8 cellular contexts compared by ENCODE assay signal in genomic region chr4:4860381-4860802, GRCh38. TPM values are rescaled to one million over a fixed set of nuclear protein-coding genes. Genes with fewer than 3 reads are reported as not detected.
A peak's percentile ranks its signal among the peaks of the same experiment; 100 is the strongest.
DNase-seq lines count a peak whose midpoint lies in the region; ATAC-seq and TF ChIP-seq lines count a peak whose summit lies in the region.

No MANE protein-coding gene starts in this region.

- H3K4me3 Mint-ChIP-seq in stimulated activated naive CD8-positive, alpha-beta T cell treated with anti-CD3 and anti-CD28 coated beads, Interleukin-15, Interleukin-2, amounts not matched to agents 100 ng/mL and 50 ng/mL, for 24 hours: peak overlapping the region; percentile 80
- H3K4me3 Mint-ChIP-seq in activated naive CD8-positive, alpha-beta T cell: peak overlapping the region; percentile 86

- intact Hi-C loops in stomach (cut with DNase I; ENCODE audit: low total_unique reads): no loop called here

- DNase-seq in stimulated activated naive CD8-positive, alpha-beta T cell treated with anti-CD3 and anti-CD28 coated beads, Interleukin-15, Interleukin-2, amounts not matched to agents 100 U/mL and 50 U/mL, for 24 hours: no peak
- DNase-seq in islet precursor cell (peak; percentile 64), stomach (no peak), RPMI8226 (no peak)

- peaks cover 85% of the 10 kb centered on the region for H3K27me3 Mint-ChIP-seq in stimulated activated naive CD8-positive, alpha-beta T cell treated with anti-CD3 and anti-CD28 coated beads, Interleukin-15, Interleukin-2, amounts not matched to agents 100 ng/mL and 50 ng/mL, for 24 hours
- peaks cover 52% of the 10 kb centered on the region for H3K27me3 Mint-ChIP-seq in activated naive CD8-positive, alpha-beta T cell

- peaks cover 37% of the 10 kb centered on the region for H3K4me1 Mint-ChIP-seq in stimulated activated naive CD8-positive, alpha-beta T cell treated with anti-CD3 and anti-CD28 coated beads, Interleukin-15, Interleukin-2, amounts not matched to agents 100 ng/mL and 50 ng/mL, for 24 hours (ENCODE audit: low read depth)
- H3K4me1 Mint-ChIP-seq in activated naive CD8-positive, alpha-beta T cell (ENCODE audit: low read depth): peaks cover 50% of the 10 kb centered on the region

- H3K27ac ChIP-seq in stomach: peak overlapping the region in 2 of 5 donors; percentile 64 to 68

- H3K9me3 ChIP-seq in stomach: peaks cover 0 to 15% (median 2%) of the 10 kb centered on the region in 4 donors

- no peaks in the 10 kb centered on the region for H3K9me3 Mint-ChIP-seq in stimulated activated naive CD8-positive, alpha-beta T cell treated with anti-CD3 and anti-CD28 coated beads, Interleukin-15, Interleukin-2, amounts not matched to agents 100 ng/mL and 50 ng/mL, for 24 hours
- no peaks in the 10 kb centered on the region for H3K9me3 Mint-ChIP-seq in activated naive CD8-positive, alpha-beta T cell (ENCODE audit: low read depth)

- H3K4me3 ChIP-seq in stomach: peak overlapping the region; percentile 55 to 83 (median 66)

- no peak overlapping the region for H3K27ac Mint-ChIP-seq in stimulated activated naive CD8-positive, alpha-beta T cell treated with anti-CD3 and anti-CD28 coated beads, Interleukin-15, Interleukin-2, amounts not matched to agents 100 ng/mL and 50 ng/mL, for 24 hours
- no peak overlapping the region for H3K27ac Mint-ChIP-seq in activated naive CD8-positive, alpha-beta T cell

- no peak for TF ChIP-seq CTCF in stomach (IDR thresholded peaks at IDR 0.05)

- TF ChIP-seq EP300 in stomach (IDR thresholded peaks at IDR 0.05): no peak

- 1 to 4% (median 3%) methylated on average over 11 to 22 of the region's 22 CpGs for WGBS in stomach, 5 donors

- H3K36me3 Mint-ChIP-seq in stimulated activated naive CD8-positive, alpha-beta T cell treated with anti-CD3 and anti-CD28 coated beads, Interleukin-15, Interleukin-2, amounts not matched to agents 100 ng/mL and 50 ng/mL, for 24 hours (ENCODE audit: low read depth): no peaks in the 10 kb centered on the region
- no peaks in the 10 kb centered on the region for H3K36me3 Mint-ChIP-seq in activated naive CD8-positive, alpha-beta T cell

- ATAC-seq in stimulated activated naive CD8-positive, alpha-beta T cell treated with anti-CD3 and anti-CD28 coated beads, Interleukin-15, Interleukin-2, amounts not matched to agents 100 U/mL and 50 U/mL, for 24 hours: no peak
- no peak for ATAC-seq in GM21390 (IDR thresholded peaks at IDR 0.05; ENCODE audit: unreplicated experiment)
- ATAC-seq in GM18870 (IDR thresholded peaks at IDR 0.05; ENCODE audit: unreplicated experiment): no peak

- no peak for TF ChIP-seq POLR2A in stomach (IDR thresholded peaks at IDR 0.05)

- H3K4me1 ChIP-seq in stomach: peaks cover 40 to 72% (median 63%) of the 10 kb centered on the region in 4 donors

- H3K27me3 ChIP-seq in stomach: peaks cover 60 to 100% (median 92%) of the 10 kb centered on the region in 3 donors

- H3K36me3 ChIP-seq in stomach: no peaks in the 10 kb centered on the region

RNA-seq across cellular contexts. Expression of gene MSX1, which starts 0.9 kb away (rescaled TPM):
- 1 to 10 TPM in 1 of 5 donors, under 1 TPM in 1, not detected in 3; 0.55 to 6.5 TPM for total RNA-seq in stomach
- 1 to 10 TPM in 2 of 3 donors, under 1 TPM in 1; 0.85 to 1.8 (median 1.1) TPM for polyA plus RNA-seq in stomach
